19 cellular contexts compared by ENCODE assay signal in genomic region chr15:77782691-77783090, GRCh38.
DNase-seq lines count a peak whose midpoint lies in the region; FAIRE-seq and TF ChIP-seq lines count a peak whose summit lies in the region.
"Had no signal": no experiment of that assay in that cellular context is flagged by ENCODE, and none has a peak within 500 bp of the region (broad histone marks: within the 10 kb centered on the region; RNA-seq: fewer than 3 reads in every experiment).

No MANE protein-coding gene starts in this region.

- H2BK5ac ChIP-seq in H1 (ENCODE audit: low read depth, low read length) = no peak overlapping the region

- H2BK120ac ChIP-seq in H1 (replicated peaks; ENCODE audit: low read depth, low read length) = no peak overlapping the region

- no peaks in the 10 kb centered on the region for H4K20me1 ChIP-seq in H1 (replicated peaks in 1 of 2; ENCODE audit: control insufficient read depth in 1 of 2, insufficient read depth in 2 of 2, low read length in 2 of 2)

- no peaks in the 10 kb centered on the region for H3K4me1 Mint-ChIP-seq in activated CD4-positive, alpha-beta T cell treated with anti-CD3 and anti-CD28 coated beads, Interleukin-2, amount 10 ng/mL, durations not matched to agents 7 days and 5 days
- H3K4me1 Mint-ChIP-seq: B cell had no signal

- H3K14ac ChIP-seq in H1 (ENCODE audit: insufficient read length) = no peak overlapping the region

- H2AK5ac ChIP-seq in H1 (ENCODE audit: low read depth, low read length) = no peak overlapping the region; the same call in 1 of the 2 replicates

- no peaks in the 10 kb centered on the region for H3K36me3 Mint-ChIP-seq in activated CD4-positive, alpha-beta T cell treated with anti-CD3 and anti-CD28 coated beads, Interleukin-2, amount 10 ng/mL, durations not matched to agents 7 days and 5 days (ENCODE audit: low read depth)
- H3K36me3 Mint-ChIP-seq: CD8-positive, alpha-beta T cell had no signal

- peak overlapping the region; percentile 27; the same call in 1 of the 2 replicates for H2BK12ac ChIP-seq in H1 (ENCODE audit: low read depth, low read length)

- H3K9ac ChIP-seq in H1 (replicated peaks in 1 of 4; ENCODE audit: extremely low read depth in 1 of 4, low read depth in 3 of 4, low read length in 3 of 4) = no peak overlapping the region
- H3K9ac ChIP-seq: BLaER1 treated with 17β-estradiol and CSF1 and Interleukin-3, amounts not matched to agents 10 nM and 100 nM had no signal

- no peak overlapping the region for H4K91ac ChIP-seq in H1 (replicated peaks; ENCODE audit: insufficient read length, low read length)

- TF ChIP-seq RAD21 in H1 (IDR thresholded peaks at IDR 0.05 in 1 of 2, conservative IDR thresholded peaks at IDR 0.05 in 1 of 2; ENCODE audit: low read depth in 2 of 2, low read length in 2 of 2) = no peak

- CTCF ChIA-PET in H1 (lab: Charles Lee; ENCODE audit: partially characterized antibody) = interaction anchor here (0.6 to 9.3 kb wide), 15 partner anchors 9 to 162 kb away, joined by 3 to 78 read pairs (median 16); no protein-coding TSS in a partner anchor
- CTCF ChIA-PET in activated CD4-positive, alpha-beta T cell treated with anti-CD3 and anti-CD28 coated beads, Interleukin-2, amount 10 ng/mL, durations not matched to agents 7 days and 5 days (lab: Charles Lee) = no interaction called here

- H3K27ac ChIP-seq in angular gyrus (ENCODE audit: low read depth, low read length) (peak overlapping the region; percentile 72), H1 (ENCODE audit: low read depth, low read length) (no peak overlapping the region), temporal lobe (ENCODE audit: low read depth, low read length) (peak overlapping the region; percentile 44)
- H3K27ac ChIP-seq: BLaER1 treated with 17β-estradiol and CSF1 and Interleukin-3, amounts not matched to agents 10 nM and 100 nM had no signal

- DNase-seq in H7 = peak; percentile 56
- DNase-seq in H1 (ENCODE audit: low read depth in 1 of 2, low spot score in 2 of 2) = no peak
- no peak for DNase-seq in HuH-7.5 (ENCODE audit: low spot score)
- DNase-seq in activated CD4-positive, alpha-beta T cell treated with anti-CD3 and anti-CD28 coated beads, Interleukin-2, amount 10 ng/mL, durations not matched to agents 7 days and 5 days = no peak
- no peak for DNase-seq in T-helper 2 cell
- DNase-seq: 8988T; Calu3; CD8-positive, alpha-beta T cell; DMS53; DND-41; EL; HCEC 1CT had no signal

- H3K4me3 Mint-ChIP-seq in activated CD4-positive, alpha-beta T cell treated with anti-CD3 and anti-CD28 coated beads, Interleukin-2, amount 10 ng/mL, durations not matched to agents 7 days and 5 days = no peak overlapping the region
- H3K4me3 Mint-ChIP-seq: B cell; CD8-positive, alpha-beta T cell had no signal

- TF ChIP-seq POLR2A in H1 (IDR thresholded peaks at IDR 0.05; ENCODE audit: control extremely low read depth in 1 of 2, low read depth in 2 of 2, low read length in 2 of 2) = no peak

- 0 out of 4 replicates have a peak, but pooled peaks cover 0 to 3% of the 10 kb centered on the region in 2 experiments for H3K9me3 ChIP-seq in H1 (ENCODE audit: insufficient read depth in 2 of 2, low read depth in 1 of 2, low read length in 1 of 2)

- no peaks in the 10 kb centered on the region for H3K79me2 ChIP-seq in H1 (ENCODE audit: control insufficient read depth in 1 of 2, insufficient read depth in 2 of 2, low read length in 2 of 2)

- H3K23ac ChIP-seq in H1 (ENCODE audit: insufficient read length) = no peak overlapping the region

- no peak overlapping the region for H3K27ac Mint-ChIP-seq in activated CD4-positive, alpha-beta T cell treated with anti-CD3 and anti-CD28 coated beads, Interleukin-2, amount 10 ng/mL, durations not matched to agents 7 days and 5 days
- H3K27ac Mint-ChIP-seq: B cell; CD8-positive, alpha-beta T cell had no signal

- H3K27me3 ChIP-seq in H7 (ENCODE audit: control insufficient read depth, insufficient read depth, low read length) (no peaks in the 10 kb centered on the region), H1 (replicated peaks in 1 of 4; ENCODE audit: control insufficient read depth in 3 of 4, extremely low read depth in 1 of 4, insufficient read depth in 3 of 4, low read length in 3 of 4) (no peaks in the 10 kb centered on the region)
- H3K27me3 ChIP-seq: BLaER1 treated with 17β-estradiol and CSF1 and Interleukin-3, amounts not matched to agents 10 nM and 100 nM had no signal

- no peak overlapping the region for H3K4me2 ChIP-seq in H1 (ENCODE audit: insufficient read depth in 1 of 2, low read depth in 2 of 2, low read length in 2 of 2)
- H3K4me2 ChIP-seq: BLaER1 treated with 17β-estradiol and CSF1 and Interleukin-3, amounts not matched to agents 10 nM and 100 nM had no signal

- H3K18ac ChIP-seq in H1 (ENCODE audit: extremely low read depth, low read length) = peak overlapping the region; percentile 32; the same call in 1 of the 2 replicates

- no peaks in the 10 kb centered on the region for H3K27me3 Mint-ChIP-seq in activated CD4-positive, alpha-beta T cell treated with anti-CD3 and anti-CD28 coated beads, Interleukin-2, amount 10 ng/mL, durations not matched to agents 7 days and 5 days

- TF ChIP-seq CTCF in H1 (IDR thresholded peaks at IDR 0.05; ENCODE audit: control extremely low read depth in 1 of 3, insufficient read depth in 1 of 3, low read depth in 1 of 3, low read length in 3 of 3) = no peak

- H3K4me3 ChIP-seq in H7 (ENCODE audit: insufficient read depth, low read depth, low read length) (no peak overlapping the region), H1 (ENCODE audit: extremely low read depth in 1 of 4, insufficient read depth in 2 of 4, low read depth in 3 of 4, low read length in 4 of 4) (no peak overlapping the region)
- H3K4me3 ChIP-seq: BLaER1 treated with 17β-estradiol and CSF1 and Interleukin-3, amounts not matched to agents 10 nM and 100 nM; GM12878 had no signal

- 88% methylated on average over 4 of the region's 4 CpGs; no CpG with 5 or more reads in 1 of the 2 experiments for WGBS in H1 (ENCODE audit: extremely low coverage in 1 of 2, insufficient coverage in 1 of 2, insufficient read length in 1 of 2, insufficient replicate concordance in 2 of 2, low coverage in 1 of 2, low lambda C conversion rate in 2 of 2, missing lambda C conversion rate in 1 of 2), 2 experiments

- H3K36me3 ChIP-seq in H7 (replicated peaks; ENCODE audit: control insufficient read depth, insufficient read depth, low read length) = no peaks in the 10 kb centered on the region
- no peaks in the 10 kb centered on the region for H3K36me3 ChIP-seq in H1 (ENCODE audit: control insufficient read depth in 2 of 4, insufficient read depth in 4 of 4, low read length in 3 of 4)
- H3K36me3 ChIP-seq: BLaER1 treated with 17β-estradiol and CSF1 and Interleukin-3, amounts not matched to agents 10 nM and 100 nM had no signal

- no peak overlapping the region for H2BK15ac ChIP-seq in H1 (ENCODE audit: low read length)

- H2BK20ac ChIP-seq in H1 (ENCODE audit: low read length) = peak overlapping the region; percentile 43; the same call in 1 of the 2 replicates

- no peak overlapping the region for H3K4ac ChIP-seq in H1 (replicated peaks; ENCODE audit: insufficient read length, low read depth, low read length)

- H4K5ac ChIP-seq in H1 (ENCODE audit: insufficient read length, low read depth, low read length) = no peak overlapping the region

- POLR2A ChIA-PET in H1 (lab: Charles Lee; ENCODE audit: partially characterized antibody) = interaction anchor here (0.6 kb wide), 1 partner anchor 36 kb away, joined by 3 read pairs; no protein-coding TSS in a partner anchor
- POLR2A ChIA-PET in activated CD4-positive, alpha-beta T cell treated with anti-CD3 and anti-CD28 coated beads, Interleukin-2, amount 10 ng/mL, durations not matched to agents 7 days and 5 days (lab: Charles Lee) = no interaction called here

- no peak overlapping the region for H3K56ac ChIP-seq in H1 (replicated peaks; ENCODE audit: insufficient read length, low read depth, low read length)

- H3K23me2 ChIP-seq in H1 (ENCODE audit: low read depth, low read length) = 0 out of 2 replicates have a peak, but pooled peaks cover 1% of the 10 kb centered on the region

- no peak for TF ChIP-seq EP300 in H1 (IDR thresholded peaks at IDR 0.05; ENCODE audit: borderline replicate concordance in 1 of 2, low read depth in 2 of 2, low read length in 2 of 2)

- peaks cover 2% of the 10 kb centered on the region for H3K9me3 Mint-ChIP-seq in activated CD4-positive, alpha-beta T cell treated with anti-CD3 and anti-CD28 coated beads, Interleukin-2, amount 10 ng/mL, durations not matched to agents 7 days and 5 days

- no peak overlapping the region for H2AFZ ChIP-seq in H1 (ENCODE audit: low read length)

- H3K79me1 ChIP-seq in H1 (ENCODE audit: low read depth, low read length) = no peaks in the 10 kb centered on the region

- no peak overlapping the region for H4K8ac ChIP-seq in H1 (ENCODE audit: extremely low read depth, insufficient read depth, low read length)

- FAIRE-seq in H1 (lab: Jason Lieb, UNC) = no peak
- FAIRE-seq: GM12878, GM19239, HepG2 had no signal

- peaks cover 0 to 10% (median 7%) of the 10 kb centered on the region in 4 experiments; a peak in 6 of 7 replicates for H3K4me1 ChIP-seq in H1 (replicated peaks in 1 of 4; ENCODE audit: control insufficient read depth in 3 of 4, insufficient read depth in 4 of 4, low read length in 3 of 4)

TF ChIP-seq in H1, 55 proteins besides CTCF, POLR2A, EP300 and RAD21 (continues in another document):
- TF ChIP-seq NANOG (IDR thresholded peaks at IDR 0.05; ENCODE audit: insufficient read depth, low read depth, low read length, poor library complexity, severe bottlenecking) = no peak
- TF ChIP-seq HDAC2 (IDR thresholded peaks at IDR 0.05; ENCODE audit: borderline replicate concordance in 1 of 2, low read depth in 2 of 2, low read length in 2 of 2) = no peak
- TF ChIP-seq SUZ12 (IDR thresholded peaks at IDR 0.05; ENCODE audit: low read length) = no peak
- no peak for TF ChIP-seq EGR1 (IDR thresholded peaks at IDR 0.05; ENCODE audit: borderline replicate concordance, low read depth, low read length)
- no peak for TF ChIP-seq SRF (IDR thresholded peaks at IDR 0.05; ENCODE audit: low read depth, low read length)
- no peak for TF ChIP-seq TEAD4 (IDR thresholded peaks at IDR 0.05; ENCODE audit: low read depth, low read length)
- TF ChIP-seq PHF8 (conservative IDR thresholded peaks at IDR 0.05; ENCODE audit: low read depth, low read length) = no peak
- TF ChIP-seq CHD2 (IDR thresholded peaks at IDR 0.05; ENCODE audit: low read length) = no peak
- TF ChIP-seq KDM4A (IDR thresholded peaks at IDR 0.05; ENCODE audit: low read depth, low read length, severe bottlenecking) = no peak
- TF ChIP-seq KDM1A (IDR thresholded peaks at IDR 0.05; ENCODE audit: borderline replicate concordance, low read length) = no peak
- TF ChIP-seq TAF7 (optimal IDR thresholded peaks at IDR 0.05; ENCODE audit: borderline replicate concordance, low read depth, low read length) = no peak
- no peak for TF ChIP-seq CTBP2 (IDR thresholded peaks at IDR 0.05; ENCODE audit: borderline replicate concordance, insufficient read depth, insufficient read length, low read length)
- TF ChIP-seq RBBP5 (IDR thresholded peaks at IDR 0.05; ENCODE audit: borderline replicate concordance, low read depth, low read length) = no peak
- TF ChIP-seq SAP30 (IDR thresholded peaks at IDR 0.05; ENCODE audit: insufficient read depth, insufficient replicate concordance, low read length) = no peak
